8 cellular contexts compared by ENCODE assay signal in the genomic region with DNA sequence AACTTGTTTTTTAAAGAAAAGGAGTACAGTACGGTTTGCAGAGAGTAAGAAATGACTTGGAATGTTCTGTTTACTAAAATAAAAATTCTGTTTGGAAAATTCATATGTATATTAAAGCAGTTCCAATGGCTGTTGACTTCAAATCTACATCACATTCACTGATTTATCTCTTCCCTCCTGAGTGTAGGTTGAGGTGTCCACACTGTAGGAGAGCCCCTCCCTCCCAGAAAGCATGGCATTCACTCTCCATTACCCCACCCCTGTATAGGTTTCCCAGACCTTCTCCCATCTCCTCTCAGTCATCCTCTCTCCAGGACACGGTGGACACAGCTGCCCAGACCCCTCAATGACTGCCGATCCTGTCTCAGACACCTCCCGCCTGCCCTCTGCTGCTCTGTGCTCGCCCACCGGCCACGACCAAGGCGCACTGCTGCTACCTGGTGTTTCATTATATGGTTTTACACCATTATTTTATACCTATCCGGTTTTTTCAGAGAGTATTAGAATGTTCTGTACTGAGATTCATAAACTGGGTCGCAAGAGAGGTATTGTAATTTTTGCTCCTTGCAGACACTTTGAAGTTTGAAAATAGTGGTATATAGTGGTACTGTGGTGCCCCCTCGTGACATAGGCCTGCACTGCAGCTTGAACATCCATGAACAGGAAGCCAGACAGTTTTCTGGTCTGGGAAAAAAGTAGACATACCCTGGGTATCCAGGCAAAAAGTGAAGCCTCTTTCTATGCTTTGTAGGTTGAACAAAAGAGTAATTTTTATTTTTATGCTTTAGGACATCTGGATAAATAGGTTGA. TPM values are rescaled to one million over a fixed set of nuclear protein-coding genes. Genes with fewer than 3 reads are reported as not detected.
DNase-seq lines count a peak whose midpoint lies in the region; ATAC-seq and TF ChIP-seq lines count a peak whose summit lies in the region.
"Had no signal": no experiment of that assay in that cellular context is flagged by ENCODE, and none has a peak within 500 bp of the region (broad histone marks: within the 10 kb centered on the region; RNA-seq: fewer than 3 reads in every experiment).

No MANE protein-coding gene starts in this region.

- H3K36me3 Mint-ChIP-seq in HFFc6 (ENCODE audit: low read depth) = no peaks in the 10 kb centered on the region
- no peaks in the 10 kb centered on the region for H3K36me3 Mint-ChIP-seq in activated CD8-positive, alpha-beta T cell treated with anti-CD3 and anti-CD28 coated beads for 36 hours (ENCODE audit: low read depth)
- H3K36me3 Mint-ChIP-seq in stimulated activated naive B cell treated with anti-CD40 and anti-IgM and Interleukin-4, amounts not matched to agents 10 μg/mL and 1 μg/mL and 100 μg/mL, for 72 hours = no peaks in the 10 kb centered on the region
- H3K36me3 Mint-ChIP-seq: natural killer cell treated with Interleukin-12 subunit alpha and Interleukin-12 subunit beta and Interleukin-15 and Interleukin-18, amount 100 ng/mL, for 72 hours had no signal

- H3K9ac ChIP-seq in mesendoderm (ENCODE audit: low read length) = no peak overlapping the region

- H3K27ac Mint-ChIP-seq in HFFc6 = no peak overlapping the region
- no peak overlapping the region for H3K27ac Mint-ChIP-seq in activated CD8-positive, alpha-beta T cell treated with anti-CD3 and anti-CD28 coated beads for 36 hours
- no peak overlapping the region for H3K27ac Mint-ChIP-seq in stimulated activated naive B cell treated with anti-CD40 and anti-IgM and Interleukin-4, amounts not matched to agents 10 μg/mL and 1 μg/mL and 100 μg/mL, for 72 hours
- H3K27ac Mint-ChIP-seq: natural killer cell treated with Interleukin-12 subunit alpha and Interleukin-12 subunit beta and Interleukin-15 and Interleukin-18, amount 100 ng/mL, for 72 hours had no signal

- H4K5ac ChIP-seq in mesendoderm (ENCODE audit: low read length) = no peak overlapping the region

- H2BK5ac ChIP-seq in mesendoderm (ENCODE audit: low read length) = no peak overlapping the region

- peak overlapping the region; percentile 81 for H3K4me3 Mint-ChIP-seq in HFFc6
- no peak overlapping the region for H3K4me3 Mint-ChIP-seq in activated CD8-positive, alpha-beta T cell treated with anti-CD3 and anti-CD28 coated beads for 36 hours
- no peak overlapping the region for H3K4me3 Mint-ChIP-seq in stimulated activated naive B cell treated with anti-CD40 and anti-IgM and Interleukin-4, amounts not matched to agents 10 μg/mL and 1 μg/mL and 100 μg/mL, for 72 hours
- H3K4me3 Mint-ChIP-seq: natural killer cell treated with Interleukin-12 subunit alpha and Interleukin-12 subunit beta and Interleukin-15 and Interleukin-18, amount 100 ng/mL, for 72 hours had no signal

- no peaks in the 10 kb centered on the region for H3K79me1 ChIP-seq in mesendoderm (ENCODE audit: low read length)

- ATAC-seq in activated CD8-positive, alpha-beta T cell treated with anti-CD3 and anti-CD28 coated beads for 36 hours = peak; percentile 77
- ATAC-seq in stimulated activated naive B cell treated with anti-CD40 and anti-IgM and Interleukin-4, amounts not matched to agents 10 μg/mL and 1 μg/mL and 100 μg/mL, for 72 hours (replicated peaks) = peak; percentile 38 to 55

- intact Hi-C loops in activated CD8-positive, alpha-beta T cell treated with anti-CD3 and anti-CD28 coated beads for 36 hours (cut with micrococcal nuclease) = loop anchor here (5.0 kb wide), 1 partner anchor 224 kb away; no protein-coding TSS in a partner anchor

- TF ChIP-seq CTCF in GM06990 (IDR thresholded peaks at IDR 0.05; ENCODE audit: insufficient read depth, low read length, poor library complexity, severe bottlenecking) = peak; percentile 87
- TF ChIP-seq CTCF in HFFc6 (IDR thresholded peaks at IDR 0.05) = peak; percentile 82
- peak; percentile 54 for TF ChIP-seq CTCF in activated CD8-positive, alpha-beta T cell treated with anti-CD3 and anti-CD28 coated beads for 36 hours (IDR thresholded peaks at IDR 0.05)

- no CpG with 5 or more reads among the region's 11 CpGs for WGBS in mesendoderm (ENCODE audit: extremely low coverage, insufficient coverage, low lambda C conversion rate)

- DNase-seq in GM06990 (ENCODE audit: extremely low read depth, insufficient read length) (no peak), HFFc6 (peak; percentile 34), NCI-H2227 (lab: John Stamatoyannopoulos, UW; ENCODE audit: unreplicated experiment) (peak; percentile 76), mesendoderm (peak; percentile 27)
- peak; percentile 77 for DNase-seq in activated CD8-positive, alpha-beta T cell treated with anti-CD3 and anti-CD28 coated beads for 36 hours
- peak; percentile 39 for DNase-seq in effector CD8-positive, alpha-beta T cell (lab: John Stamatoyannopoulos, UW)
- peak; percentile 12 for DNase-seq in stimulated activated naive B cell treated with anti-CD40 and anti-IgM and Interleukin-4, amounts not matched to agents 10 μg/mL and 1 μg/mL and 100 μg/mL, for 72 hours

- H3K4me1 ChIP-seq in mesendoderm (ENCODE audit: control insufficient read depth, low read depth, low read length) = no peaks in the 10 kb centered on the region

- H3K4ac ChIP-seq in mesendoderm (ENCODE audit: low read depth, low read length) = no peak overlapping the region

- H3K56ac ChIP-seq in mesendoderm (ENCODE audit: low read length) = peak overlapping the region; percentile 64

- H3K4me2 ChIP-seq in mesendoderm (ENCODE audit: low read length) = no peak overlapping the region

- no peak overlapping the region for H3K4me3 ChIP-seq in GM06990 (replicated peaks; ENCODE audit: low read depth, low read length)
- H3K4me3 ChIP-seq in mesendoderm (ENCODE audit: low read length) = no peak overlapping the region

- H3K23ac ChIP-seq in mesendoderm (ENCODE audit: low read length) = no peak overlapping the region

- H3K27me3 ChIP-seq in GM06990 (replicated peaks; ENCODE audit: control insufficient read depth, insufficient read depth, low read length) (no peaks in the 10 kb centered on the region; the same call in 1 of the 2 replicates), mesendoderm (ENCODE audit: insufficient read depth, low read length, poor library complexity) (no peaks in the 10 kb centered on the region)

- no peak overlapping the region for H2BK15ac ChIP-seq in mesendoderm (replicated peaks; ENCODE audit: low read depth)

- H2AK5ac ChIP-seq in mesendoderm (ENCODE audit: low read length) = no peak overlapping the region

- H4K8ac ChIP-seq in mesendoderm (ENCODE audit: low read depth, low read length) = no peak overlapping the region

- H3K18ac ChIP-seq in mesendoderm (ENCODE audit: low read length) = no peak overlapping the region

- H3K4me1 Mint-ChIP-seq in HFFc6 (ENCODE audit: low read depth) = peaks cover 6% of the 10 kb centered on the region; the same call in 1 of the 2 replicates
- peaks cover 3% of the 10 kb centered on the region for H3K4me1 Mint-ChIP-seq in activated CD8-positive, alpha-beta T cell treated with anti-CD3 and anti-CD28 coated beads for 36 hours (ENCODE audit: low read depth)
- H3K4me1 Mint-ChIP-seq in stimulated activated naive B cell treated with anti-CD40 and anti-IgM and Interleukin-4, amounts not matched to agents 10 μg/mL and 1 μg/mL and 100 μg/mL, for 72 hours = peaks cover 4% of the 10 kb centered on the region in 2 donors

- H3K79me2 ChIP-seq in mesendoderm (ENCODE audit: control insufficient read depth, insufficient read depth, low read length) = no peaks in the 10 kb centered on the region

- CTCF ChIA-PET in activated CD8-positive, alpha-beta T cell treated with anti-CD3 and anti-CD28 coated beads for 36 hours (lab: Charles Lee) = interaction anchor here (0.6 to 3.2 kb wide), 10 partner anchors 11 to 320 kb away, joined by 3 to 26 read pairs (median 3); no protein-coding TSS in a partner anchor

- H2BK120ac ChIP-seq in mesendoderm (ENCODE audit: low read depth, low read length) = no peak overlapping the region

- POLR2A ChIA-PET in activated CD8-positive, alpha-beta T cell treated with anti-CD3 and anti-CD28 coated beads for 36 hours (lab: Charles Lee) = no interaction called here

- H3K27ac ChIP-seq in mesendoderm (ENCODE audit: low read depth, low read length) = no peak overlapping the region

- H3K9me3 Mint-ChIP-seq in HFFc6 = no peaks in the 10 kb centered on the region
- no peaks in the 10 kb centered on the region for H3K9me3 Mint-ChIP-seq in activated CD8-positive, alpha-beta T cell treated with anti-CD3 and anti-CD28 coated beads for 36 hours
- H3K9me3 Mint-ChIP-seq in stimulated activated naive B cell treated with anti-CD40 and anti-IgM and Interleukin-4, amounts not matched to agents 10 μg/mL and 1 μg/mL and 100 μg/mL, for 72 hours = no peaks in the 10 kb centered on the region
- H3K9me3 Mint-ChIP-seq: natural killer cell treated with Interleukin-12 subunit alpha and Interleukin-12 subunit beta and Interleukin-15 and Interleukin-18, amount 100 ng/mL, for 72 hours had no signal

- H3K27me3 Mint-ChIP-seq in HFFc6 (ENCODE audit: insufficient read depth) = peaks cover 7% of the 10 kb centered on the region
- H3K27me3 Mint-ChIP-seq in activated CD8-positive, alpha-beta T cell treated with anti-CD3 and anti-CD28 coated beads for 36 hours = peaks cover 7% of the 10 kb centered on the region
- peaks cover 14 to 15% of the 10 kb centered on the region in 2 donors for H3K27me3 Mint-ChIP-seq in stimulated activated naive B cell treated with anti-CD40 and anti-IgM and Interleukin-4, amounts not matched to agents 10 μg/mL and 1 μg/mL and 100 μg/mL, for 72 hours

- H3K36me3 ChIP-seq in GM06990 (ENCODE audit: control insufficient read depth, insufficient read depth, low read length) (no peaks in the 10 kb centered on the region), mesendoderm (ENCODE audit: control insufficient read depth, insufficient read depth, low read length) (no peaks in the 10 kb centered on the region)

RNA-seq across cellular contexts. Expression of a gene that starts 38.8 kb away (rescaled TPM):
- total RNA-seq in HFFc6 (2021; fragmentation: NEBNext Ultra II Directional; extraction: Animal tissue kit (Norgen Biotek cat#: 25700)) = 1 to 10 TPM in 1 of 6 experiments, under 1 TPM in 5; 0.19 to 1.4 (median 0.32) TPM
- total RNA-seq in activated CD8-positive, alpha-beta T cell treated with anti-CD3 and anti-CD28 coated beads for 36 hours = 10 to 100 TPM in 1 of 2 experiments, 1 to 10 TPM in 1; 9.7 to 13.1 TPM
- polyA plus RNA-seq in mesendoderm (2013, experiment 1 of 2) = 127 TPM
- polyA plus RNA-seq in mesendoderm (2013, experiment 2 of 2) = 122 TPM

Comparison
In these comparisons a context has a peak if more than half of its experiments do, and no peak if none do; other contexts are left out.
1. RNA of a gene that starts 38.8 kb away (total RNA-seq): 9.7 to 13.1 TPM in activated CD8-positive, alpha-beta T cell treated with anti-CD3 and anti-CD28 coated beads for 36 hours; 0.19 to 1.4 TPM in HFFc6; every median in the first group is over 4 times any median in the second.
2. Peak in every context shown above with its lines, with median percentiles within 50 percentile points of each other: CTCF ChIP-seq.